1 cellular context compared by ENCODE assay signal in the genomic region with DNA sequence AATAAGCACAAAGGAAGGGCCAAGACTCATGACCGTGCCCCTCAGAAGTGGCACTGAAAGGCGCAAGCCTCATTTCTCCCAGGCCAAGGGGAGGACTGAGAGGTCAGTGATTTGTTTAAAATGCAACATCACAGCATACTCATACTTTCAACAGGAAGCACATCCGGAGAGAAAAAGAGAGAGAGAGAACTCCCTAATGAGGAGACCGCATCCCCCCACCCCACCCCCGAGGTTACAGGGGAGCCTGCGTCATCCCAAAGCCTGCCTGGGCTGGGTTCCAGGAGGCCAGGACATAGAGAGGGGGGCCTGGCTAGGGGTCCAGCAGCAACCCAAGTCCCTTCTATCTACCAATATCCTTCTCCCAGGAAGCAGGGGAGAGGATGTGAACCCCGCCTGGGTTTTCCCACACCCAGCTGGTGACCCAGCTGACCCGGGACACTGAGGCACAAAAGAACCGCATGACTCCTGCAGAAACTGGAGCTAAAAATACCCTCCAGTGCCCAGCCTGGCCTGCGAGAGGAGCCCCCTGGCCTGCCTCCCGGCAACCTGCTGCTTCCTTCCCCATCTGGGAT.
TF ChIP-seq lines count a peak whose summit lies in the region.

No MANE protein-coding gene starts in this region.

TF ChIP-seq in H1, 55 proteins besides CTCF, POLR2A, EP300 and RAD21:
- no peak for TF ChIP-seq ATF3 (IDR thresholded peaks at IDR 0.05; ENCODE audit: insufficient read depth, low read depth, low read length)
- TF ChIP-seq CTBP2 (IDR thresholded peaks at IDR 0.05; ENCODE audit: borderline replicate concordance, insufficient read depth, insufficient read length, low read length), result no peak
- no peak for TF ChIP-seq GTF2F1 (IDR thresholded peaks at IDR 0.05; ENCODE audit: borderline replicate concordance, low read depth, low read length)
- no peak for TF ChIP-seq PHF8 (conservative IDR thresholded peaks at IDR 0.05; ENCODE audit: low read depth, low read length)
- TF ChIP-seq FOSL1 (IDR thresholded peaks at IDR 0.05; ENCODE audit: insufficient read depth, low read depth, low read length), result no peak
- TF ChIP-seq EGR1 (IDR thresholded peaks at IDR 0.05; ENCODE audit: borderline replicate concordance, low read depth, low read length), result no peak
- TF ChIP-seq BCL11A (IDR thresholded peaks at IDR 0.05; ENCODE audit: low read depth in 2 of 2, low read length in 2 of 2), result no peak
- no peak for TF ChIP-seq SP1 (IDR thresholded peaks at IDR 0.05; ENCODE audit: low read depth, low read length)
- no peak for TF ChIP-seq CBX5 (IDR thresholded peaks at IDR 0.05; ENCODE audit: low read depth, low read length)
- TF ChIP-seq MAX (IDR thresholded peaks at IDR 0.05), result no peak
- no peak for TF ChIP-seq TCF12 (IDR thresholded peaks at IDR 0.05; ENCODE audit: low read depth, low read length)
- no peak for TF ChIP-seq SIN3A (conservative IDR thresholded peaks at IDR 0.05 in 1 of 2, IDR thresholded peaks at IDR 0.05 in 1 of 2; ENCODE audit: low read depth in 1 of 2, low read length in 2 of 2)
- TF ChIP-seq POLR2AphosphoS5 (IDR thresholded peaks at IDR 0.05; ENCODE audit: low read depth, low read length), result no peak; the same call in 1 of the 2 replicates
- no peak for TF ChIP-seq TBP (IDR thresholded peaks at IDR 0.05; ENCODE audit: low read depth, low read length)
- TF ChIP-seq SIRT6 (IDR thresholded peaks at IDR 0.05; ENCODE audit: low read length), result no peak
- no peak for TF ChIP-seq KDM1A (IDR thresholded peaks at IDR 0.05; ENCODE audit: borderline replicate concordance, low read length)
- no peak for TF ChIP-seq SAP30 (IDR thresholded peaks at IDR 0.05; ENCODE audit: insufficient read depth, insufficient replicate concordance, low read length)
TF ChIP-seq in H1: peak in this region for 0.
